In the genomic region with DNA sequence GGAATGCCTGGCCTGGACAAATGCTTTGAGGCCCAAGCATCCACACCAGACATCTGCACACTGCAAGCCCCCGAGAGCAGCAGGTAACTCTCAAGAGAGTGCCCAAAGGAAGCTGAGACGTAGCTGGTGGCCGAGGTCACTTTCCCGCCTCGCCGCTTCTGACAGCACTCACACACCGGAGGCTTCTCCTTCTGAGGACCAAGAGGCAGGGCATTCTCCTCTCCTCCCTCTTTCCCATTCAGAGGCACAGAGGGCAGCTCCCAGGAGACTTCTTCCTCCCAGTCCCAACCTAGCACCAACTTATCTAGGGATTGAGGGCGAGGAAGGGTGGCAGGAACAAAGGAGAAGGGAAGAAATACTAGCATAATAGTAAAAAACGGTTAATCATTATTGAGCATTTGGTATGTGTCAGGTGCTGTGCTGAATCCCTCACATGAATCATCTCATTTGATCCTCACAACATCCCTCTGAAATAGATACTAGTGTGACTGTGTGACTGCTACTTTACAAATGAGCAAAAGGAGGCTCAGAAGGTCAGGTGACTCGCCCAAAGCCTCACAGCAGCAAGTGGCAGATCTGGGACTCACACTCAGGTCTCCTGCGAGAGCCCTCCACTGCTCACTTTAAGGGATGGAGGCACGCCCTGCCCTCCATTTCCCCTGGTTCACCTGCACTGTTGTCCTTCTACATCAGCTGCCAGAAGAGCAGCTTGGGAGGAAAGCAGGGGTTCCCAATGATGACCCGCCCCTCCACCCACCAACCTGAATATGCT, we compare ENCODE assay signal across 8 cellular contexts. TPM values are rescaled to one million over a fixed set of nuclear protein-coding genes. Genes with fewer than 3 reads are reported as not detected.
DNase-seq lines count a peak whose midpoint lies in the region; ATAC-seq lines count a peak whose summit lies in the region.

No MANE protein-coding gene starts in this region.

- no peaks in the 10 kb centered on the region for H3K9me3 Mint-ChIP-seq in activated CD4-positive, alpha-beta T cell treated with anti-CD3 and anti-CD28 coated beads for 36 hours (ENCODE audit: low read depth)
- no peaks in the 10 kb centered on the region for H3K9me3 Mint-ChIP-seq in stimulated activated naive CD8-positive, alpha-beta T cell treated with anti-CD3 and anti-CD28 coated beads, Interleukin-15, amount 100 ng/mL, for 72 hours

- H3K27me3 Mint-ChIP-seq in activated CD4-positive, alpha-beta T cell treated with anti-CD3 and anti-CD28 coated beads for 36 hours: no peaks in the 10 kb centered on the region
- H3K27me3 Mint-ChIP-seq in stimulated activated naive CD8-positive, alpha-beta T cell treated with anti-CD3 and anti-CD28 coated beads, Interleukin-15, amount 100 ng/mL, for 72 hours: no peaks in the 10 kb centered on the region

- DNase-seq in activated CD4-positive, alpha-beta T cell treated with anti-CD3 and anti-CD28 coated beads for 36 hours: peak; percentile 88
- DNase-seq in activated CD4-positive, alpha-beta T cell treated with anti-CD3 and anti-CD28 coated beads for 1 hour: no peak
- peak; percentile 40 for DNase-seq in activated CD4-positive, alpha-beta T cell treated with anti-CD3 and anti-CD28 coated beads, Interleukin-2, amount 50 U/mL, for 1 hour
- DNase-seq in germinal center (ENCODE audit: low spot score) (peak; percentile 33), NCI-H1105 (lab: John Stamatoyannopoulos, UW) (no peak), SW 1271 (lab: John Stamatoyannopoulos, UW) (no peak), GM03348 (ENCODE audit: low spot score) (no peak)
- DNase-seq in stimulated activated naive CD8-positive, alpha-beta T cell treated with anti-CD3 and anti-CD28 coated beads, Interleukin-15, amount 100 ng/mL, for 72 hours: peak; percentile 55 to 77

- peaks cover 71% of the 10 kb centered on the region for H3K4me1 Mint-ChIP-seq in activated CD4-positive, alpha-beta T cell treated with anti-CD3 and anti-CD28 coated beads for 36 hours
- H3K4me1 Mint-ChIP-seq in stimulated activated naive CD8-positive, alpha-beta T cell treated with anti-CD3 and anti-CD28 coated beads, Interleukin-15, amount 100 ng/mL, for 72 hours: peaks cover 58% of the 10 kb centered on the region

- peak overlapping the region; percentile 89 for H3K4me3 Mint-ChIP-seq in activated CD4-positive, alpha-beta T cell treated with anti-CD3 and anti-CD28 coated beads for 36 hours
- H3K4me3 Mint-ChIP-seq in stimulated activated naive CD8-positive, alpha-beta T cell treated with anti-CD3 and anti-CD28 coated beads, Interleukin-15, amount 100 ng/mL, for 72 hours: peak overlapping the region; percentile 85 to 89

- peak overlapping the region; percentile 97 for H3K27ac Mint-ChIP-seq in activated CD4-positive, alpha-beta T cell treated with anti-CD3 and anti-CD28 coated beads for 36 hours
- peak overlapping the region; percentile 85 to 94 for H3K27ac Mint-ChIP-seq in stimulated activated naive CD8-positive, alpha-beta T cell treated with anti-CD3 and anti-CD28 coated beads, Interleukin-15, amount 100 ng/mL, for 72 hours

- no peaks in the 10 kb centered on the region for H3K36me3 Mint-ChIP-seq in activated CD4-positive, alpha-beta T cell treated with anti-CD3 and anti-CD28 coated beads for 36 hours (ENCODE audit: low read depth)

- intact Hi-C loops in activated CD4-positive, alpha-beta T cell treated with anti-CD3 and anti-CD28 coated beads for 36 hours (cut with DNase I, micrococcal nuclease): loop anchor here (2.0 to 5.0 kb wide), 4 partner anchors 14 to 429 kb away; a partner anchor contains a TSS

- CTCF ChIA-PET in activated CD4-positive, alpha-beta T cell treated with anti-CD3 and anti-CD28 coated beads for 36 hours (lab: Charles Lee): interaction anchor here (0.5 to 21.7 kb wide), 10 partner anchors 9 to 741 kb away, joined by 3 to 300 read pairs (median 12); a partner anchor contains a TSS

- peak; percentile 71 for ATAC-seq in activated CD4-positive, alpha-beta T cell treated with anti-CD3 and anti-CD28 coated beads for 36 hours
- peak; percentile 73 for ATAC-seq in stimulated activated naive CD8-positive, alpha-beta T cell treated with anti-CD3 and anti-CD28 coated beads, Interleukin-15, amount 100 ng/mL, for 72 hours

- POLR2A ChIA-PET in activated CD4-positive, alpha-beta T cell treated with anti-CD3 and anti-CD28 coated beads for 36 hours (lab: Charles Lee): interaction anchor here (0.6 to 1.8 kb wide), 3 partner anchors 10 to 138 kb away, joined by 3 to 8 read pairs (median 4); no protein-coding TSS in a partner anchor

RNA-seq across cellular contexts. Expression of a gene that starts 41.8 kb away (rescaled TPM):
- 10 to 100 TPM; 31.9 to 38.2 TPM for total RNA-seq in activated CD4-positive, alpha-beta T cell treated with anti-CD3 and anti-CD28 coated beads for 36 hours

Comparison
In these comparisons a context has a peak if more than half of its experiments do, and no peak if none do; other contexts are left out.
1. DNase-seq: peak in activated CD4-positive, alpha-beta T cell treated with anti-CD3 and anti-CD28 coated beads for 36 hours (single experiment), activated CD4-positive, alpha-beta T cell treated with anti-CD3 and anti-CD28 coated beads, Interleukin-2, amount 50 U/mL, for 1 hour (single experiment), germinal center (single experiment) and stimulated activated naive CD8-positive, alpha-beta T cell treated with anti-CD3 and anti-CD28 coated beads, Interleukin-15, amount 100 ng/mL, for 72 hours (2 of 2); none in activated CD4-positive, alpha-beta T cell treated with anti-CD3 and anti-CD28 coated beads for 1 hour (single experiment), NCI-H1105 (single experiment), SW 1271 (0 of 2) and GM03348 (single experiment).